In the genomic region with DNA sequence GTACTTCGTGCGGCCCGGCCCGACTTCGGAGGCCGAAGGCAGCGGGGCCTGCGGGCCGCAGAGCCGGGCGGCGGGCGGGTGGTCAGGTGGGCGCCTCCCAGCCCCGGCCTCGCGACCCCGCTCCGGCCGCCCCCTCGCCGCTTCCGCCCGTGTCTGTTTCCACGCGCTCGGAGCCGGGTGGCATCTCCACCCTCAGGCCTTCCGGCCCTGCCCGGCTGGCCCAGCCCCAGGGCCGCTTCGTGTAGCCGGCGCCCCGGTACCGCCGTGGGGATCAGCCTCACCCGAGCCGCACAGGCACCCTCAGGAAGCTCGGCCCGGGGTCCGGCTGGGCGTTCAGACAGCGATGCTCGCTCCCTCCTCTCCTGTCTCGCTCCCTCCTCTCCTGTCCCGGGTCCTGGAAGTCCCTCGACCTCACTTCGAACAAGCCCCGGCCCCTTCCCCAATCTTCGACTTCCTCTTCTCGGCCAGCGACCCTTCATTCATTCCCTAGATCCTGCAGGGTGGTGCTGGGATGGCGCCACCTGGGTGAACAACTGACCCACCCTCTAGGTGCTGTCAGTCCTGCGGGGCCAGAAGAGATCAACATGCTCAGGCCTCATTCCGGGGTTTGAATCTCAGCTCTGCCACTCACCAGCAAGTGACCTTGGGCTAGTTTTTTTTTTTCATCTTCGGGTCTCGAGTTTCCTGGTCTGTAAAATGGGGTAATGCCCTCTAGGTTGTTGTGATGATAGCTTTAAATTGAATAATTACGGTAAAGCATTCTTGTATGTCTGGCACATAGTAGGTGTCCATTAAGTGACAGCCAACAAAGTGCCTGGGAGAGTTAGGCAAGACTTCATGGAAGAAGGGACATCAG, we compare ENCODE assay signal across 8 cellular contexts. TPM values are rescaled to one million over a fixed set of nuclear protein-coding genes. Genes with fewer than 3 reads are reported as not detected.
DNase-seq lines count a peak whose midpoint lies in the region; ATAC-seq and TF ChIP-seq lines count a peak whose summit lies in the region.

No MANE protein-coding gene starts in this region.

- H3K9me3 ChIP-seq in heart left ventricle (no peaks in the 10 kb centered on the region), psoas muscle (no peaks in the 10 kb centered on the region)

- H3K4me3 ChIP-seq in heart left ventricle (peak overlapping the region; percentile 75 to 100 (median 96)), psoas muscle (peak overlapping the region; percentile 85)

- CTCF ChIA-PET in activated naive CD4-positive, alpha-beta T cell treated with anti-CD3 and anti-CD28 coated beads for 36 hours (lab: Charles Lee): interaction anchor here (0.6 to 1.4 kb wide), 4 partner anchors 12 to 201 kb away, joined by 3 to 6 read pairs (median 4); no protein-coding TSS in a partner anchor

- H3K27ac ChIP-seq in heart left ventricle: peak overlapping the region; percentile 84 to 95 (median 91)
- H3K27ac ChIP-seq in psoas muscle: peak overlapping the region; percentile 92

- DNase-seq in activated effector memory CD4-positive, alpha-beta T cell treated with anti-CD3 and anti-CD28 coated beads, Interleukin-2, amount 50 U/mL, for 16 hours: peak; percentile 81
- no peak for DNase-seq in activated effector memory CD4-positive, alpha-beta T cell treated with Interleukin-2 at 50 U/mL for 16 hours
- DNase-seq in NCI-H1092 (lab: John Stamatoyannopoulos, UW) (peak; percentile 33), heart left ventricle (peak in 3 of 5 donors; percentile 34 to 80 (median 46)), psoas muscle (peak; percentile 48 to 72), NCI-H2029 treated with DMSO at 0.1 percent for 48 hours (lab: John Stamatoyannopoulos, UW) (no peak)
- peak; percentile 38 for DNase-seq in activated naive CD4-positive, alpha-beta T cell treated with anti-CD3 and anti-CD28 coated beads for 36 hours

- H3K4me1 ChIP-seq in heart left ventricle (peaks cover 0 to 41% (median 23%) of the 10 kb centered on the region in 12 donors), psoas muscle (peaks cover 26% of the 10 kb centered on the region)

- H3K27ac Mint-ChIP-seq in activated naive CD4-positive, alpha-beta T cell treated with anti-CD3 and anti-CD28 coated beads for 36 hours: peak overlapping the region; percentile 84

- H3K27me3 Mint-ChIP-seq in activated naive CD4-positive, alpha-beta T cell treated with anti-CD3 and anti-CD28 coated beads for 36 hours (ENCODE audit: low read depth): no peaks in the 10 kb centered on the region

- intact Hi-C loops in activated naive CD4-positive, alpha-beta T cell treated with anti-CD3 and anti-CD28 coated beads for 36 hours (cut with micrococcal nuclease): loop anchor here (1.0 kb wide), 8 partner anchors 19 to 464 kb away; partner anchors contain the start of genes CHTF8, COG8, NIP7 and NOB1
- intact Hi-C loops in heart left ventricle (cut with DNase I): loop anchor here in 1 of 10 donors (2.0 kb wide), 1 partner anchor 27 kb away; the partner anchor contains the start of genes COG8 and NIP7
- intact Hi-C loops in psoas muscle (cut with DNase I): loop anchor here in 1 of 2 donors (1.0 kb wide), 1 partner anchor 28 kb away; the partner anchor contains the start of genes COG8 and NIP7

- 2 to 3% (median 2%) methylated on average over 39 to 59 of the region's 59 CpGs for WGBS in heart left ventricle, 4 donors
- 2% methylated on average over 52 to 59 of the region's 59 CpGs for WGBS in psoas muscle, 3 donors

- TF ChIP-seq CTCF in heart left ventricle (IDR thresholded peaks at IDR 0.05) (no peak), psoas muscle (IDR thresholded peaks at IDR 0.05) (no peak)

- peaks cover 0 to 37% (median 29%) of the 10 kb centered on the region in 9 donors for H3K36me3 ChIP-seq in heart left ventricle
- H3K36me3 ChIP-seq in psoas muscle (ENCODE audit: insufficient read depth in 1 of 2, low read depth in 1 of 2): peaks cover 4 to 34% of the 10 kb centered on the region in 2 donors

- peaks cover 31% of the 10 kb centered on the region for H3K4me1 Mint-ChIP-seq in activated naive CD4-positive, alpha-beta T cell treated with anti-CD3 and anti-CD28 coated beads for 36 hours (ENCODE audit: low read depth)

- H3K27me3 ChIP-seq in heart left ventricle (no peaks in the 10 kb centered on the region), psoas muscle (ENCODE audit: insufficient read depth in 3 of 3, low read length in 2 of 3) (no peaks in the 10 kb centered on the region)

- TF ChIP-seq POLR2A in heart left ventricle (IDR thresholded peaks at IDR 0.05): peak in 1 of 2 donors; percentile 4

- H3K4me3 Mint-ChIP-seq in activated naive CD4-positive, alpha-beta T cell treated with anti-CD3 and anti-CD28 coated beads for 36 hours: peak overlapping the region; percentile 94

- H3K9me3 Mint-ChIP-seq in activated naive CD4-positive, alpha-beta T cell treated with anti-CD3 and anti-CD28 coated beads for 36 hours: no peaks in the 10 kb centered on the region

- peaks cover 15% of the 10 kb centered on the region for H3K36me3 Mint-ChIP-seq in activated naive CD4-positive, alpha-beta T cell treated with anti-CD3 and anti-CD28 coated beads for 36 hours (ENCODE audit: low read depth)

- peak; percentile 57 for ATAC-seq in HG02759 (IDR thresholded peaks at IDR 0.05; ENCODE audit: unreplicated experiment)
- peak in 3 of 4 donors; percentile 15 to 59 (median 57) for ATAC-seq in heart left ventricle
- peak; percentile 43 to 61 (median 50) for ATAC-seq in psoas muscle

RNA-seq across cellular contexts. Expression of gene VPS4A, which starts 0.6 kb away (rescaled TPM):
- 10 to 100 TPM; 34.3 to 35.8 TPM for total RNA-seq in activated naive CD4-positive, alpha-beta T cell treated with anti-CD3 and anti-CD28 coated beads for 36 hours
- total RNA-seq in heart left ventricle: 10 to 100 TPM; 24.8 to 46.9 (median 28.4) TPM
- polyA plus RNA-seq in heart left ventricle: 10 to 100 TPM; 34.6 to 47.0 TPM
- 10 to 100 TPM; 46.2 to 60.6 (median 55.5) TPM for total RNA-seq in psoas muscle
- 10 to 100 TPM; 38.1 to 76.2 (median 56.5) TPM for polyA plus RNA-seq in psoas muscle

RNA-seq across cellular contexts. Expression of gene PDF, which starts 18.6 kb away (rescaled TPM):
- total RNA-seq in activated naive CD4-positive, alpha-beta T cell treated with anti-CD3 and anti-CD28 coated beads for 36 hours: 10 to 100 TPM; 12.3 to 13.9 TPM
- 10 to 100 TPM in 2 of 9 donors, 1 to 10 TPM in 7; 2.7 to 13.8 (median 6.0) TPM for total RNA-seq in heart left ventricle
- 1 to 10 TPM; 1.4 to 9.7 TPM for polyA plus RNA-seq in heart left ventricle
- 10 to 100 TPM in 2 of 4 donors, 1 to 10 TPM in 2; 8.7 to 16.4 (median 11.0) TPM for total RNA-seq in psoas muscle
- 10 to 100 TPM in 1 of 3 donors, 1 to 10 TPM in 2; 6.8 to 19.8 (median 7.8) TPM for polyA plus RNA-seq in psoas muscle

RNA-seq across cellular contexts. Expression of gene COG8, which starts 27.6 kb away (rescaled TPM):
- total RNA-seq in activated naive CD4-positive, alpha-beta T cell treated with anti-CD3 and anti-CD28 coated beads for 36 hours: 10 to 100 TPM; 21.0 to 22.6 TPM
- total RNA-seq in heart left ventricle: 10 to 100 TPM; 19.7 to 43.0 (median 26.5) TPM
- 10 to 100 TPM; 13.3 to 19.9 TPM for polyA plus RNA-seq in heart left ventricle
- 10 to 100 TPM; 28.3 to 36.5 (median 35.4) TPM for total RNA-seq in psoas muscle
- polyA plus RNA-seq in psoas muscle: 10 to 100 TPM; 16.7 to 25.3 (median 22.6) TPM

RNA-seq across cellular contexts. Expression of gene NIP7, which starts 27.8 kb away (rescaled TPM):
- total RNA-seq in activated naive CD4-positive, alpha-beta T cell treated with anti-CD3 and anti-CD28 coated beads for 36 hours: 10 to 100 TPM; 35.3 to 36.8 TPM
- 10 to 100 TPM in 5 of 9 donors, 1 to 10 TPM in 4; 5.4 to 13.9 (median 10.3) TPM for total RNA-seq in heart left ventricle
- polyA plus RNA-seq in heart left ventricle: 10 to 100 TPM in 1 of 2 donors, 1 to 10 TPM in 1; 4.7 to 11.1 TPM
- total RNA-seq in psoas muscle: 10 to 100 TPM; 12.8 to 24.8 (median 16.6) TPM
- 10 to 100 TPM in 2 of 3 donors, 1 to 10 TPM in 1; 9.2 to 21.1 (median 15.6) TPM for polyA plus RNA-seq in psoas muscle

RNA-seq across cellular contexts. Expression of gene TMED6, which starts 39.8 kb away (rescaled TPM):
- under 1 TPM; 0.86 to 0.88 TPM for total RNA-seq in activated naive CD4-positive, alpha-beta T cell treated with anti-CD3 and anti-CD28 coated beads for 36 hours
- total RNA-seq in heart left ventricle (under 1 TPM in 2 of 9 donors, not detected in 7; 0.56 to 0.76 TPM), psoas muscle (under 1 TPM in 2 of 4 donors, not detected in 2; 0.26 to 0.34 TPM)
- polyA plus RNA-seq in heart left ventricle (under 1 TPM in 1 of 2 donors, not detected in 1; 0.08 TPM), psoas muscle (under 1 TPM in 2 of 3 donors, not detected in 1; 0.09 to 0.13 TPM)

Comparison
In these comparisons a context has a peak if more than half of its experiments do, and no peak if none do; other contexts are left out.
1. DNase-seq: peak in activated effector memory CD4-positive, alpha-beta T cell treated with anti-CD3 and anti-CD28 coated beads, Interleukin-2, amount 50 U/mL, for 16 hours (single experiment), NCI-H1092 (single experiment), activated naive CD4-positive, alpha-beta T cell treated with anti-CD3 and anti-CD28 coated beads for 36 hours (single experiment), heart left ventricle (3 of 5) and psoas muscle (2 of 2); none in activated effector memory CD4-positive, alpha-beta T cell treated with Interleukin-2 at 50 U/mL for 16 hours (single experiment) and NCI-H2029 treated with DMSO at 0.1 percent for 48 hours (single experiment).
2. Peak in every context shown above with its lines, with median percentiles within 50 percentile points of each other: ATAC-seq.